In genomic region chr12:11909406-11909805, GRCh38 we compare ENCODE assay signal across 1 cellular context.
A peak's percentile ranks its signal among the peaks of the same experiment; 100 is the strongest.
TF ChIP-seq lines count a peak whose summit lies in the region.
"Not testable (repeated sequence)": the region's sequence is repeated elsewhere in the genome, so short reads cannot be mapped to it uniquely, and the experiment has no call there.

No MANE protein-coding gene starts in this region.

TF ChIP-seq in HepG2, 621 proteins besides CTCF, POLR2A, EP300 and RAD21 (continued from another document):
- TF ChIP-seq ZNF687 (CRISPR knock-in tag; IDR thresholded peaks at IDR 0.05) (peak; percentile 32; the same call in 1 of the 2 replicates), FOXA1 (CRISPR knock-in tag; IDR thresholded peaks at IDR 0.05) (peak; percentile 51), FOXJ3 (CRISPR knock-in tag; IDR thresholded peaks at IDR 0.05; ENCODE audit: borderline replicate concordance) (peak; percentile 35; the same call in 1 of the 2 replicates), SOX13 (CRISPR knock-in tag; conservative IDR thresholded peaks at IDR 0.05 in 1 of 2, IDR thresholded peaks at IDR 0.05 in 1 of 2) (peak in 1 of 2 experiments; percentile 20; a peak in 1 of 4 replicates), FOXP4 (CRISPR knock-in tag; IDR thresholded peaks at IDR 0.05) (peak; percentile 45)
- not testable (repeated sequence) for TF ChIP-seq FOXA1, SOX13 (IDR thresholded peaks at IDR 0.05)
